Comparison of ENCODE assay signal across 1 cellular context in genomic region chr5:20974423-20974822, GRCh38.
TF ChIP-seq lines count a peak whose summit lies in the region.

No MANE protein-coding gene starts in this region.

TF ChIP-seq in GM23338, 12 proteins besides CTCF, POLR2A, EP300 and RAD21 (continued from another document):
- TF ChIP-seq, protein P1, sequence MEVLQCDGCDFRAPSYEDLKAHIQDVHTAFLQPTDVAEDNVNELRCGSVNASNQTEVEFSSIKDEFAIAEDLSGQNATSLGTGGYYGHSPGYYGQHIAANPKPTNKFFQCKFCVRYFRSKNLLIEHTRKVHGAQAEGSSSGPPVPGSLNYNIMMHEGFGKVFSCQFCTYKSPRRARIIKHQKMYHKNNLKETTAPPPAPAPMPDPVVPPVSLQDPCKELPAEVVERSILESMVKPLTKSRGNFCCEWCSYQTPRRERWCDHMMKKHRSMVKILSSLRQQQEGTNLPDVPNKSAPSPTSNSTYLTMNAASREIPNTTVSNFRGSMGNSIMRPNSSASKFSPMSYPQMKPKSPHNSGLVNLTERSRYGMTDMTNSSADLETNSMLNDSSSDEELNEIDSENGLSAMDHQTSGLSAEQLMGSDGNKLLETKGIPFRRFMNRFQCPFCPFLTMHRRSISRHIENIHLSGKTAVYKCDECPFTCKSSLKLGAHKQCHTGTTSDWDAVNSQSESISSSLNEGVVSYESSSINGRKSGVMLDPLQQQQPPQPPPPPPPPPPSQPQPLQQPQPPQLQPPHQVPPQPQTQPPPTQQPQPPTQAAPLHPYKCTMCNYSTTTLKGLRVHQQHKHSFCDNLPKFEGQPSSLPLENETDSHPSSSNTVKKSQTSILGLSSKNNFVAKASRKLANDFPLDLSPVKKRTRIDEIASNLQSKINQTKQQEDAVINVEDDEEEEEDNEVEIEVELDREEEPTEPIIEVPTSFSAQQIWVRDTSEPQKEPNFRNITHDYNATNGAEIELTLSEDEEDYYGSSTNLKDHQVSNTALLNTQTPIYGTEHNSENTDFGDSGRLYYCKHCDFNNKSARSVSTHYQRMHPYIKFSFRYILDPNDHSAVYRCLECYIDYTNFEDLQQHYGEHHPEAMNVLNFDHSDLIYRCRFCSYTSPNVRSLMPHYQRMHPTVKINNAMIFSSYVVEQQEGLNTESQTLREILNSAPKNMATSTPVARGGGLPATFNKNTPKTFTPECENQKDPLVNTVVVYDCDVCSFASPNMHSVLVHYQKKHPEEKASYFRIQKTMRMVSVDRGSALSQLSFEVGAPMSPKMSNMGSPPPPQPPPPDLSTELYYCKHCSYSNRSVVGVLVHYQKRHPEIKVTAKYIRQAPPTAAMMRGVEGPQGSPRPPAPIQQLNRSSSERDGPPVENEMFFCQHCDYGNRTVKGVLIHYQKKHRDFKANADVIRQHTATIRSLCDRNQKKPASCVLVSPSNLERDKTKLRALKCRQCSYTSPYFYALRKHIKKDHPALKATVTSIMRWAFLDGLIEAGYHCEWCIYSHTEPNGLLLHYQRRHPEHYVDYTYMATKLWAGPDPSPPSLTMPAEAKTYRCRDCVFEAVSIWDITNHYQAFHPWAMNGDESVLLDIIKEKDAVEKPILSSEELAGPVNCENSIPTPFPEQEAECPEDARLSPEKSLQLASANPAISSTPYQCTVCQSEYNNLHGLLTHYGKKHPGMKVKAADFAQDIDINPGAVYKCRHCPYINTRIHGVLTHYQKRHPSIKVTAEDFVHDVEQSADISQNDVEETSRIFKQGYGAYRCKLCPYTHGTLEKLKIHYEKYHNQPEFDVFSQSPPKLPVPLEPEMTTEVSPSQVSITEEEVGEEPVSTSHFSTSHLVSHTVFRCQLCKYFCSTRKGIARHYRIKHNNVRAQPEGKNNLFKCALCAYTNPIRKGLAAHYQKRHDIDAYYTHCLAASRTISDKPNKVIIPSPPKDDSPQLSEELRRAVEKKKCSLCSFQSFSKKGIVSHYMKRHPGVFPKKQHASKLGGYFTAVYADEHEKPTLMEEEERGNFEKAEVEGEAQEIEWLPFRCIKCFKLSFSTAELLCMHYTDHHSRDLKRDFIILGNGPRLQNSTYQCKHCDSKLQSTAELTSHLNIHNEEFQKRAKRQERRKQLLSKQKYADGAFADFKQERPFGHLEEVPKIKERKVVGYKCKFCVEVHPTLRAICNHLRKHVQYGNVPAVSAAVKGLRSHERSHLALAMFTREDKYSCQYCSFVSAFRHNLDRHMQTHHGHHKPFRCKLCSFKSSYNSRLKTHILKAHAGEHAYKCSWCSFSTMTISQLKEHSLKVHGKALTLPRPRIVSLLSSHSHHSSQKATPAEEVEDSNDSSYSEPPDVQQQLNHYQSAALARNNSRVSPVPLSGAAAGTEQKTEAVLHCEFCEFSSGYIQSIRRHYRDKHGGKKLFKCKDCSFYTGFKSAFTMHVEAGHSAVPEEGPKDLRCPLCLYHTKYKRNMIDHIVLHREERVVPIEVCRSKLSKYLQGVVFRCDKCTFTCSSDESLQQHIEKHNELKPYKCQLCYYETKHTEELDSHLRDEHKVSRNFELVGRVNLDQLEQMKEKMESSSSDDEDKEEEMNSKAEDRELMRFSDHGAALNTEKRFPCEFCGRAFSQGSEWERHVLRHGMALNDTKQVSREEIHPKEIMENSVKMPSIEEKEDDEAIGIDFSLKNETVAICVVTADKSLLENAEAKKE (CRISPR knock-in tag; IDR thresholded peaks at IDR 0.05): no peak
- no peak for TF ChIP-seq JUNB (IDR thresholded peaks at IDR 0.05; ENCODE audit: unreplicated experiment)
- TF ChIP-seq NANOG (IDR thresholded peaks at IDR 0.05; ENCODE audit: borderline replicate concordance): no peak
- no peak for TF ChIP-seq STAT1 (IDR thresholded peaks at IDR 0.05; ENCODE audit: unreplicated experiment)
TF ChIP-seq in GM23338: peak in this region for 0.
